ENCODE assay signal across 1 cellular context in the genomic region with DNA sequence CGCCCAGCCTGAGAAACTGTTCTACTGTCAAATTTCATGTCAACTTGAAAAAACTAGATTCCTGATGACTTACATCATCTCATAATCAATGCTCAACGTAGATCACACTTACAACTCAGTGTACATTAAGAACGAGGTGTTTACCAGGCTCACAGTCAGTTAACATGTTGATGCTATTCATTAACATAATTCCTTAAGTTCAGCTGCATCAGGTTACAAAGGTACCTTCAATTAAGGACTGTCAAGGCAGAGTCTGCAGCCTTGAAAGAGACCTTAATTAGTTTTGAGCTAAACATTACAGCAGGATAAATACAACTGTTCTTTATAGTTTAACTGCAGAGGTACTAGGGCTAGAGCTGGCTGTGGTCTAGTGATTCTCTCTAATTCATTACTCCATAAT.
TF ChIP-seq lines count a peak whose summit lies in the region.

No MANE protein-coding gene starts in this region.

TF ChIP-seq in HEK293, 187 proteins besides CTCF, POLR2A, EP300 and RAD21 (continued from another document):
- peak; percentile 62 for TF ChIP-seq SCRT2 (tag by site-specific recombination; IDR thresholded peaks at IDR 0.05)
- no peak for TF ChIP-seq ZNF292 (tag by site-specific recombination; IDR thresholded peaks at IDR 0.05; ENCODE audit: borderline replicate concordance, low read depth)
- no peak for TF ChIP-seq ZNF426 (tag by site-specific recombination; IDR thresholded peaks at IDR 0.05)
- no peak for TF ChIP-seq ZNF394 (tag by site-specific recombination; IDR thresholded peaks at IDR 0.05; ENCODE audit: borderline replicate concordance)
- TF ChIP-seq ZNF24 (tag by site-specific recombination; IDR thresholded peaks at IDR 0.05), result 0 out of 2 replicates have a peak, but pooled peaks have one; percentile 29
- no peak for TF ChIP-seq PRDM2 (tag by site-specific recombination; IDR thresholded peaks at IDR 0.05; ENCODE audit: borderline replicate concordance)
- peak; percentile 32; the same call in 1 of the 2 replicates for TF ChIP-seq ZNF629 (tag by site-specific recombination; IDR thresholded peaks at IDR 0.05)
- no peak for TF ChIP-seq ZNF510 (tag by site-specific recombination; IDR thresholded peaks at IDR 0.05; ENCODE audit: insufficient replicate concordance)
- TF ChIP-seq WT1 (tag by site-specific recombination; IDR thresholded peaks at IDR 0.05), result peak; percentile 62; the same call in 1 of the 2 replicates
- no peak for TF ChIP-seq ZSCAN4 (tag by site-specific recombination; IDR thresholded peaks at IDR 0.05)
- TF ChIP-seq, protein P1, sequence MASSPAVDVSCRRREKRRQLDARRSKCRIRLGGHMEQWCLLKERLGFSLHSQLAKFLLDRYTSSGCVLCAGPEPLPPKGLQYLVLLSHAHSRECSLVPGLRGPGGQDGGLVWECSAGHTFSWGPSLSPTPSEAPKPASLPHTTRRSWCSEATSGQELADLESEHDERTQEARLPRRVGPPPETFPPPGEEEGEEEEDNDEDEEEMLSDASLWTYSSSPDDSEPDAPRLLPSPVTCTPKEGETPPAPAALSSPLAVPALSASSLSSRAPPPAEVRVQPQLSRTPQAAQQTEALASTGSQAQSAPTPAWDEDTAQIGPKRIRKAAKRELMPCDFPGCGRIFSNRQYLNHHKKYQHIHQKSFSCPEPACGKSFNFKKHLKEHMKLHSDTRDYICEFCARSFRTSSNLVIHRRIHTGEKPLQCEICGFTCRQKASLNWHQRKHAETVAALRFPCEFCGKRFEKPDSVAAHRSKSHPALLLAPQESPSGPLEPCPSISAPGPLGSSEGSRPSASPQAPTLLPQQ (tag by site-specific recombination; IDR thresholded peaks at IDR 0.05), result no peak
- 0 out of 2 replicates have a peak, but pooled peaks have one; percentile 5 for TF ChIP-seq ZNF600 (tag by site-specific recombination; IDR thresholded peaks at IDR 0.05)
- 0 out of 2 replicates have a peak, but pooled peaks have one; percentile 5 for TF ChIP-seq ZNF366 (tag by site-specific recombination; conservative IDR thresholded peaks at IDR 0.05)
- no peak for TF ChIP-seq ZSCAN16 (tag by site-specific recombination; IDR thresholded peaks at IDR 0.05)
- TF ChIP-seq ZNF658 (tag by site-specific recombination; IDR thresholded peaks at IDR 0.05), result no peak
- TF ChIP-seq SP7 (tag by site-specific recombination; IDR thresholded peaks at IDR 0.05), result peak; percentile 97
- no peak for TF ChIP-seq ZNF221 (tag by site-specific recombination; IDR thresholded peaks at IDR 0.05; ENCODE audit: borderline replicate concordance)
- no peak for TF ChIP-seq GLIS2 (tag by site-specific recombination; IDR thresholded peaks at IDR 0.05)
- no peak for TF ChIP-seq BCL11A (tag by site-specific recombination; IDR thresholded peaks at IDR 0.05; ENCODE audit: low read depth)
- TF ChIP-seq TCF7L2 (IDR thresholded peaks at IDR 0.05; ENCODE audit: borderline replicate concordance, low read depth, low read length), result no peak
- TF ChIP-seq TSHZ1 (tag by site-specific recombination; IDR thresholded peaks at IDR 0.05; ENCODE audit: borderline replicate concordance), result peak; percentile 57; the same call in 1 of the 2 replicates
- no peak for TF ChIP-seq ZNF37A (tag by site-specific recombination; IDR thresholded peaks at IDR 0.05)
- no peak for TF ChIP-seq ZNF623 (tag by site-specific recombination; IDR thresholded peaks at IDR 0.05)
- TF ChIP-seq ZEB2 (tag by site-specific recombination; IDR thresholded peaks at IDR 0.05), result 0 out of 2 replicates have a peak, but pooled peaks have one; percentile 30
- TF ChIP-seq, protein P2, sequence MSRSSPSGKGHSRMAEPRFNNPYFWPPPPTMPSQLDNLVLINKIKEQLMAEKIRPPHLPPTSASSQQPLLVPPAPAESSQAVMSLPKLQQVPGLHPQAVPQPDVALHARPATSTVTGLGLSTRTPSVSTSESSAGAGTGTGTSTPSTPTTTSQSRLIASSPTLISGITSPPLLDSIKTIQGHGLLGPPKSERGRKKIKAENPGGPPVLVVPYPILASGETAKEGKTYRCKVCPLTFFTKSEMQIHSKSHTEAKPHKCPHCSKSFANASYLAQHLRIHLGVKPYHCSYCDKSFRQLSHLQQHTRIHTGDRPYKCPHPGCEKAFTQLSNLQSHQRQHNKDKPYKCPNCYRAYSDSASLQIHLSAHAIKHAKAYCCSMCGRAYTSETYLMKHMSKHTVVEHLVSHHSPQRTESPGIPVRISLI (tag by site-specific recombination; IDR thresholded peaks at IDR 0.05), result 0 out of 2 replicates have a peak, but pooled peaks have one; percentile 27
- no peak for TF ChIP-seq ZNF155 (tag by site-specific recombination; IDR thresholded peaks at IDR 0.05)
- no peak for TF ChIP-seq ZNF529 (tag by site-specific recombination; IDR thresholded peaks at IDR 0.05; ENCODE audit: insufficient replicate concordance)
TF ChIP-seq in HEK293: peak in this region for 13.
